8 cellular contexts compared by ENCODE assay signal in genomic region chr6:73675466-73676098, GRCh38. TPM values are rescaled to one million over a fixed set of nuclear protein-coding genes. Genes with fewer than 3 reads are reported as not detected.
DNase-seq lines count a peak whose midpoint lies in the region; ATAC-seq and TF ChIP-seq lines count a peak whose summit lies in the region.

No MANE protein-coding gene starts in this region.

- CTCF ChIA-PET in AG04449 (lab: Yijun Ruan, JAX) = interaction anchor here (0.6 to 10.8 kb wide), 19 partner anchors 10 to 1560 kb away, joined by 3 to 276 read pairs (median 5); no protein-coding TSS in a partner anchor

- intact Hi-C loops in left colon (cut with DNase I, micrococcal nuclease) = loop anchor here (2.0 to 10.0 kb wide), 3 partner anchors 57 to 1537 kb away; no protein-coding TSS in a partner anchor

- DNase-seq in AG04449 (ENCODE audit: low read depth, low spot score) (no peak), NCI-H2107 (lab: John Stamatoyannopoulos, UW) (peak; percentile 7), cardiac fibroblast (ENCODE audit: low read depth in 2 of 2) (peak; percentile 83 to 86), left colon (peak; percentile 49 to 76)
- DNase-seq in stimulated activated CD4-positive, alpha-beta T cell treated with anti-CD3 and anti-CD28 coated beads, Interleukin-4, amount 100 ng/mL, for 48 hours (ENCODE audit: low read depth in 2 of 2) = peak; percentile 65 to 69

- H3K4me3 ChIP-seq in AG04449 (ENCODE audit: low read depth, low read length) (no peak overlapping the region), WI38 (ENCODE audit: low read depth, low read length) (no peak overlapping the region), cardiac fibroblast (replicated peaks in 1 of 2; ENCODE audit: low read depth in 2 of 2, low read length in 2 of 2) (no peak overlapping the region)

- POLR2A ChIA-PET in AG04449 (lab: Yijun Ruan, JAX) = no interaction called here

- ATAC-seq in GM18498 (IDR thresholded peaks at IDR 0.05; ENCODE audit: unreplicated experiment) = peak; percentile 92
- peak; percentile 92 for ATAC-seq in HG02852 (IDR thresholded peaks at IDR 0.05; ENCODE audit: unreplicated experiment)
- ATAC-seq in left colon = peak; percentile 88

- peak; percentile 87 for TF ChIP-seq CTCF in AG04449 (IDR thresholded peaks at IDR 0.05; ENCODE audit: insufficient read depth, low read length, missing control alignments)
- TF ChIP-seq CTCF in WI38 (IDR thresholded peaks at IDR 0.05; ENCODE audit: low read depth, low read length) = peak; percentile 75
- TF ChIP-seq CTCF in cardiac fibroblast (IDR thresholded peaks at IDR 0.05; ENCODE audit: low read depth, low read length) = peak; percentile 89

RNA-seq across cellular contexts. Expression of gene CD109, which starts 20.4 kb away (rescaled TPM):
- total RNA-seq in left colon = 1 to 10 TPM; 2.2 to 4.3 TPM

RNA-seq across cellular contexts. Expression of gene SLC17A5, which starts 21.8 kb away (rescaled TPM):
- 10 to 100 TPM; 39.3 to 48.3 TPM for total RNA-seq in left colon
